ENCODE assay signal across 18 cellular contexts in genomic region chr19:54424660-54425381, GRCh38. TPM values are rescaled to one million over a fixed set of nuclear protein-coding genes. Genes with fewer than 3 reads are reported as not detected.
DNase-seq lines count a peak whose midpoint lies in the region; ATAC-seq and TF ChIP-seq lines count a peak whose summit lies in the region.
"Had no signal": no experiment of that assay in that cellular context is flagged by ENCODE, and none has a peak within 500 bp of the region (broad histone marks: within the 10 kb centered on the region; RNA-seq: fewer than 3 reads in every experiment).

No MANE protein-coding gene starts in this region.

- no peak overlapping the region for H4K5ac ChIP-seq in IMR-90 (ENCODE audit: low read depth, low read length)

- no peak overlapping the region for H4K8ac ChIP-seq in IMR-90 (ENCODE audit: low read depth in 2 of 2, low read length in 2 of 2)
- H4K8ac ChIP-seq in neuronal stem cell (ENCODE audit: low read depth, low read length) = no peak overlapping the region

- no peak overlapping the region for H2BK12ac ChIP-seq in neuronal stem cell (ENCODE audit: low read length)

- BruUV-seq in Caco-2 (replicated peaks; lab: Mats Ljungman, UMichigan) (no TSS peak), IMR-90 (replicated peaks; lab: Mats Ljungman, UMichigan) (no TSS peak)

- H3K4me3 ChIP-seq in Caco-2 (ENCODE audit: low read depth, low read length) (no peak overlapping the region), IMR-90 (ENCODE audit: insufficient read depth, low read depth, low read length) (no peak overlapping the region), neuronal stem cell (ENCODE audit: low read length in 2 of 2) (no peak overlapping the region)
- H3K4me3 ChIP-seq: GM12878 had no signal

- TF ChIP-seq CTCF in Caco-2 (IDR thresholded peaks at IDR 0.05; ENCODE audit: insufficient read depth in 1 of 2, low read depth in 1 of 2, low read length in 1 of 2, severe bottlenecking in 1 of 2, unreplicated experiment in 1 of 2) (no peak), IMR-90 (conservative IDR thresholded peaks at IDR 0.05; ENCODE audit: low read depth, low read length) (no peak)

- TF ChIP-seq POLR2A in IMR-90 (IDR thresholded peaks at IDR 0.05; ENCODE audit: low read depth, low read length) = no peak

- POLR2A ChIA-PET in Caco-2 (lab: Charles Lee) (no interaction called here), IMR-90 (lab: Charles Lee; ENCODE audit: unreplicated experiment) (no interaction called here)

- ATAC-seq in IMR-90 (ENCODE audit: low read depth) (no peak), HG03565 (IDR thresholded peaks at IDR 0.05; ENCODE audit: unreplicated experiment) (no peak), GM18520 (IDR thresholded peaks at IDR 0.05; ENCODE audit: unreplicated experiment) (no peak)
- no peak for ATAC-seq in activated CD4-positive, CD25-positive, alpha-beta regulatory T cell treated with anti-CD3 and anti-CD28 coated beads, Interleukin-2, amount 50 U/mL, for 24 hours
- ATAC-seq: CD8-positive, alpha-beta T cell; GM12878 had no signal

- H4K91ac ChIP-seq in IMR-90 (ENCODE audit: insufficient read depth, low read depth, low read length) = no peak overlapping the region
- H4K91ac ChIP-seq in neuronal stem cell (ENCODE audit: low read depth, low read length, poor library complexity) = no peak overlapping the region

- H3K27me3 Mint-ChIP-seq in Caco-2 (ENCODE audit: insufficient read depth, unreplicated experiment) = peaks cover 6% of the 10 kb centered on the region

- no peak overlapping the region for H3K14ac ChIP-seq in IMR-90 (replicated peaks; ENCODE audit: low read depth, low read length)
- H3K14ac ChIP-seq in neuronal stem cell (ENCODE audit: low read length) = no peak overlapping the region

- DNase-seq in Caco-2 (no peak), IMR-90 (no peak), epidermal melanocyte (ENCODE audit: insufficient read length, low spot score) (peak; percentile 10), neuronal stem cell (ENCODE audit: low spot score) (no peak), GM03348 (ENCODE audit: low spot score) (no peak)
- DNase-seq: BE2C; CD8-positive, alpha-beta T cell; DMS 273 treated with DMSO at 0.1 percent for 48 hours; GOT3; H9; KBM-7 had no signal

- no peaks in the 10 kb centered on the region for H3K36me3 ChIP-seq in Caco-2 (ENCODE audit: control insufficient read depth, insufficient read depth, low read length)
- no peaks in the 10 kb centered on the region for H3K36me3 ChIP-seq in IMR-90 (ENCODE audit: control insufficient read depth, insufficient read depth, low read length)
- H3K36me3 ChIP-seq in neuronal stem cell (replicated peaks in 1 of 2; ENCODE audit: control insufficient read depth in 2 of 2, insufficient read depth in 2 of 2, low read length in 2 of 2) = peaks cover 36 to 52% of the 10 kb centered on the region in 2 donors
- H3K36me3 ChIP-seq: BE2C had no signal

- H2BK120ac ChIP-seq in IMR-90 (ENCODE audit: low read depth, low read length) = no peak overlapping the region
- H2BK120ac ChIP-seq in neuronal stem cell (ENCODE audit: low read depth, low read length) = no peak overlapping the region

- H3K4me1 ChIP-seq in Caco-2 (peaks cover 10% of the 10 kb centered on the region), IMR-90 (ENCODE audit: control insufficient read depth, insufficient read depth, low read length) (no peaks in the 10 kb centered on the region), neuronal stem cell (ENCODE audit: control insufficient read depth in 2 of 2, insufficient read depth in 1 of 2, low read depth in 1 of 2, low read length in 2 of 2) (peaks cover 28 to 40% of the 10 kb centered on the region in 2 donors)
- H3K4me1 ChIP-seq: BE2C had no signal

- CTCF ChIA-PET in Caco-2 (lab: Charles Lee) = interaction anchor here (0.7 kb wide), 1 partner anchor 36 kb away, joined by 3 read pairs; no protein-coding TSS in a partner anchor
- CTCF ChIA-PET in IMR-90 (lab: Yijun Ruan, JAX) = no interaction called here

- no peak overlapping the region for H3K4me3 Mint-ChIP-seq in Caco-2 (ENCODE audit: unreplicated experiment)
- H3K4me3 Mint-ChIP-seq: CD8-positive, alpha-beta T cell; H9 had no signal

- H2BK15ac ChIP-seq in IMR-90 (ENCODE audit: low read depth, low read length) (no peak overlapping the region), neuronal stem cell (ENCODE audit: low read length) (no peak overlapping the region)

- no peak for TF ChIP-seq RAD21 in IMR-90 (IDR thresholded peaks at IDR 0.05; ENCODE audit: low read length)

- no peaks in the 10 kb centered on the region for H3K4me1 Mint-ChIP-seq in Caco-2 (ENCODE audit: low read depth, unreplicated experiment)

- H2AK9ac ChIP-seq in IMR-90 (replicated peaks; ENCODE audit: low read depth, low read length, poor library complexity) = peak overlapping the region; percentile 55

- no peaks in the 10 kb centered on the region for H3K9me1 ChIP-seq in IMR-90 (ENCODE audit: insufficient read depth, low read length)

- H3K27ac Mint-ChIP-seq in Caco-2 (ENCODE audit: unreplicated experiment) = peak overlapping the region; percentile 43
- H3K27ac Mint-ChIP-seq: CD8-positive, alpha-beta T cell; H9 had no signal

- H3K36me3 Mint-ChIP-seq in Caco-2 (ENCODE audit: insufficient read depth, unreplicated experiment) = peaks cover 16% of the 10 kb centered on the region
- H3K36me3 Mint-ChIP-seq: CD8-positive, alpha-beta T cell had no signal

- no peak overlapping the region for H3K4ac ChIP-seq in IMR-90 (ENCODE audit: low read depth, low read length)
- no peak overlapping the region for H3K4ac ChIP-seq in neuronal stem cell (ENCODE audit: low read length)

- no peak overlapping the region for H3K56ac ChIP-seq in IMR-90 (ENCODE audit: extremely low read depth, insufficient read depth, low read length)

- no peak overlapping the region for H2BK5ac ChIP-seq in IMR-90 (ENCODE audit: low read depth, low read length, poor library complexity, severe bottlenecking)
- H2BK5ac ChIP-seq in neuronal stem cell (ENCODE audit: low read length) = no peak overlapping the region

- H3K18ac ChIP-seq in IMR-90 (ENCODE audit: low read depth, low read length) (no peak overlapping the region), neuronal stem cell (ENCODE audit: low read length) (peak overlapping the region; percentile 23)

- no peaks in the 10 kb centered on the region for H4K20me1 ChIP-seq in IMR-90 (ENCODE audit: insufficient read depth, low read length)

- no peak overlapping the region for H3K9ac ChIP-seq in IMR-90 (ENCODE audit: low read depth, low read length)
- H3K9ac ChIP-seq in neuronal stem cell (ENCODE audit: low read depth, low read length, poor library complexity) = no peak overlapping the region

- in situ Hi-C loops in IMR-90 (cut with MboI; ENCODE audit: low sequenced_read_pairs) = no loop called here

- H3K79me1 ChIP-seq in IMR-90 (ENCODE audit: low read depth in 1 of 2, low read length in 2 of 2) (no peaks in the 10 kb centered on the region), neuronal stem cell (ENCODE audit: low read depth, low read length) (peaks cover 20% of the 10 kb centered on the region)

- no peak overlapping the region for H2BK20ac ChIP-seq in IMR-90 (ENCODE audit: low read depth, low read length)

- H2AFZ ChIP-seq in IMR-90 (replicated peaks; ENCODE audit: low read length, poor library complexity) (no peak overlapping the region), neuronal stem cell (ENCODE audit: low read length) (no peak overlapping the region)

- H3K9me3 ChIP-seq in Caco-2 = no peaks in the 10 kb centered on the region
- H3K9me3 ChIP-seq in IMR-90 (ENCODE audit: control insufficient read depth, insufficient read depth, low read length) = no peaks in the 10 kb centered on the region
- peaks cover 0 to 2% of the 10 kb centered on the region in 2 donors for H3K9me3 ChIP-seq in neuronal stem cell (replicated peaks in 1 of 2; ENCODE audit: control insufficient read depth in 2 of 2, insufficient read depth in 1 of 2, low read depth in 1 of 2, low read length in 2 of 2)
- H3K9me3 ChIP-seq: BE2C had no signal

- H3K4me2 ChIP-seq in IMR-90 (ENCODE audit: low read depth, low read length) (no peak overlapping the region), neuronal stem cell (ENCODE audit: insufficient read depth, low read length, poor library complexity, severe bottlenecking) (no peak overlapping the region)

- H2AK5ac ChIP-seq in IMR-90 (ENCODE audit: low read depth, low read length) (no peak overlapping the region), neuronal stem cell (ENCODE audit: low read depth, low read length) (no peak overlapping the region)

- no peaks in the 10 kb centered on the region for H3K9me3 Mint-ChIP-seq in Caco-2 (ENCODE audit: unreplicated experiment)
- H3K9me3 Mint-ChIP-seq: CD8-positive, alpha-beta T cell had no signal

- dilution Hi-C loops in IMR-90 (cut with HindIII; ENCODE audit: low sequenced_read_pairs, unreplicated experiment) = no loop called here

- no peaks in the 10 kb centered on the region for H3K27me3 ChIP-seq in Caco-2 (replicated peaks; ENCODE audit: control insufficient read depth, insufficient read depth, low read length)
- H3K27me3 ChIP-seq in IMR-90 (ENCODE audit: control insufficient read depth, insufficient read depth, low read length) = peaks cover 19% of the 10 kb centered on the region; the same call in 1 of the 2 replicates
- H3K27me3 ChIP-seq in neuronal stem cell (ENCODE audit: control insufficient read depth in 3 of 3, insufficient read depth in 3 of 3, low read depth in 1 of 3, low read length in 3 of 3) = no peaks in the 10 kb centered on the region

- no peak overlapping the region for H3K23ac ChIP-seq in IMR-90 (ENCODE audit: low read depth, low read length)
- no peak overlapping the region for H3K23ac ChIP-seq in neuronal stem cell (ENCODE audit: low read depth, low read length, poor library complexity)

- WGBS in IMR-90 (ENCODE audit: extremely low coverage in 2 of 2, insufficient read length in 1 of 2), 2 experiments = 87% methylated on average over 15 of the region's 36 CpGs; no CpG with 5 or more reads in 1 of the 2 experiments
- no CpG with 5 or more reads among the region's 36 CpGs for WGBS in neuronal stem cell (ENCODE audit: extremely low coverage in 2 of 2, insufficient read length in 2 of 2, insufficient replicate concordance in 1 of 2), 2 donors

- intact Hi-C loops in Caco-2 (cut with micrococcal nuclease; ENCODE audit: unreplicated experiment) = no loop called here
- intact Hi-C loops in IMR-90 (cut with micrococcal nuclease) = no loop called here

- H3K27ac ChIP-seq in IMR-90 (ENCODE audit: insufficient read depth, low read length) = no peak overlapping the region
- no peak overlapping the region for H3K27ac ChIP-seq in neuronal stem cell (replicated peaks; ENCODE audit: low read length)
- H3K27ac ChIP-seq: C4-2B, HL-60 had no signal

RNA-seq across cellular contexts. Expression of gene TTYH1, which starts 9.6 kb away (rescaled TPM):
- total RNA-seq in Caco-2 (2022) (not detected in 2 replicates), IMR-90 (2012; rRNA removed) (not detected in 2 replicates)
- not detected in 2 replicates for polyA plus RNA-seq in IMR-90 (2012; rRNA removed)
- polyA plus RNA-seq in IMR-90 (2012; cell fraction: cytosol; rRNA removed) = 0.05 TPM in 1 of 2 replicates, not detected in the other
- polyA plus RNA-seq in IMR-90 (2012; cell fraction: nucleus; rRNA removed; ENCODE audit: low replicate concordance) = 0.34 TPM in 1 of 2 replicates, not detected in the other
- 504 TPM for polyA plus RNA-seq in neuronal stem cell (2013, experiment 1 of 2)
- 501 TPM for polyA plus RNA-seq in neuronal stem cell (2013, experiment 2 of 2)
- total RNA-seq: CD8-positive, alpha-beta T cell; Daoy had no signal

RNA-seq across cellular contexts. Expression of gene LENG8, which starts 24.2 kb away (rescaled TPM):
- total RNA-seq in Caco-2 (2022) = 143 and 148 TPM in 2 replicates
- 17.5 and 21.1 TPM in 2 replicates for total RNA-seq in IMR-90 (2012; rRNA removed)
- polyA plus RNA-seq in IMR-90 (2012; rRNA removed) = 93.9 and 108 TPM in 2 replicates
- 13.4 and 19.9 TPM in 2 replicates for polyA plus RNA-seq in IMR-90 (2012; cell fraction: cytosol; rRNA removed)
- 1,067 and 1,629 TPM in 2 replicates for polyA plus RNA-seq in IMR-90 (2012; cell fraction: nucleus; rRNA removed; ENCODE audit: low replicate concordance)
- 151 TPM for polyA plus RNA-seq in neuronal stem cell (2013, experiment 1 of 2)
- 130 TPM for polyA plus RNA-seq in neuronal stem cell (2013, experiment 2 of 2)

RNA-seq across cellular contexts. Expression of gene LENG9, which starts 38.8 kb away (rescaled TPM):
- total RNA-seq in Caco-2 (2022) = 6.7 and 6.9 TPM in 2 replicates
- total RNA-seq in IMR-90 (2012; rRNA removed) = 0.83 and 1.1 TPM in 2 replicates
- 0.69 and 0.94 TPM in 2 replicates for polyA plus RNA-seq in IMR-90 (2012; rRNA removed)
- polyA plus RNA-seq in IMR-90 (2012; cell fraction: cytosol; rRNA removed) = 0.29 and 1.4 TPM in 2 replicates
- polyA plus RNA-seq in IMR-90 (2012; cell fraction: nucleus; rRNA removed; ENCODE audit: low replicate concordance) = 0.34 and 0.86 TPM in 2 replicates
- polyA plus RNA-seq in neuronal stem cell (2013, experiment 1 of 2) = 1.3 TPM
- 0.91 TPM for polyA plus RNA-seq in neuronal stem cell (2013, experiment 2 of 2)

RNA-seq across cellular contexts. Expression of gene CDC42EP5, which starts 48.3 kb away (rescaled TPM):
- total RNA-seq in Caco-2 (2022) (7.1 and 8.6 TPM in 2 replicates), IMR-90 (2012; rRNA removed) (7.2 and 7.8 TPM in 2 replicates)
- polyA plus RNA-seq in IMR-90 (2012; rRNA removed) = 25.3 and 45.3 TPM in 2 replicates
- 68.0 and 69.8 TPM in 2 replicates for polyA plus RNA-seq in IMR-90 (2012; cell fraction: cytosol; rRNA removed)
- polyA plus RNA-seq in IMR-90 (2012; cell fraction: nucleus; rRNA removed; ENCODE audit: low replicate concordance) = 13.3 and 20.0 TPM in 2 replicates
- polyA plus RNA-seq in neuronal stem cell (2013, experiment 1 of 2) = 12.2 TPM
- polyA plus RNA-seq in neuronal stem cell (2013, experiment 2 of 2) = 12.5 TPM
- total RNA-seq: CD8-positive, alpha-beta T cell had no signal
